8 cellular contexts compared by ENCODE assay signal in the genomic region with DNA sequence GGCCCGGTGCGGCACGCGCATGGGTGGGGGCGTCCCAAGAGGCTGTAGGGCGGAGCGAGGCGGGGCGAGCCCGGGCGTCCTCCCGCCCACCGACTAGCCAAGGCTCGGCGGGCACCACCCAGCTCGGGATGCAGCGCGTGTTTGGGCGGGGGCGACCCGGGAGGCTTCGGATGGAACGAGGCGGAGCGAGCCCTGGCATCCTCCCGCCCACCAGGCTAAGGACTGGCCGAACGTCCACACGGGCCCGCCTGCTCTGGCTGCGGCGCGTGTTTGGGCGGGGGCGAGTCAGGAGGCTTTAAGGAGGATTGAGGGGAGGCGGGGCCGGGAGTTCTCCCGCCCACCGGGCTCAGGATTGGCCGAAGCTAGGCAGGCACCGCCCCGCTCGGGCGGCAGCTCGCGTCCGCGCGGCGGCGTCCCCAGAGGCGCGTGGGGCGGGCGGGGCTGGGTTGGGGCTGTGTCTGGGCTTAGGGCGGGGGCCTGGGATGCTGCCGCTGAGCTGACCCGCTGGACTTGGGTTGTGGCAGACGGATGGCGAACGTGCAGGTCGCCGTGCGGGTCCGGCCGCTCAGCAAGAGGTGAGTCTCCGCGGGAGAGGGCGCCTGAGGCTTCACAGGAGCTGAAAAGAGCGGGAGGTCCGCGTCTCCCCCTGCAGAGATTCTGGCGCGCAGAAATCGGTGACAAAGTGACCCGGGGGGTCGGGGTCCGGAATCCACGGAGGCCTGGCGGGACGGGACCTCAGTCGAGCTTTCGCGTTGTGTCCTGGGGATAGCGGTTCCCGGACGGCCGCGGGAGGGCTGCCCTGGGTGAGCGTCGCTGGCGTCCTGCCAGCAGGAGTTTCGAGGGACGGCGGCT. TPM values are rescaled to one million over a fixed set of nuclear protein-coding genes. Genes with fewer than 3 reads are reported as not detected.
DNase-seq lines count a peak whose midpoint lies in the region; ATAC-seq and TF ChIP-seq lines count a peak whose summit lies in the region.

A gene (plus strand): TSS at position 419 of the 852 bp plus-strand sequence. CDS start 110 bp downstream, at position 529.

- H3K4me1 ChIP-seq in thoracic aorta (ENCODE audit: control insufficient read depth in 1 of 2, low read depth in 2 of 2) = peaks cover 21 to 47% of the 10 kb centered on the region in 2 donors

- H3K27me3 Mint-ChIP-seq in activated naive CD8-positive, alpha-beta T cell = no peaks in the 10 kb centered on the region
- H3K27me3 Mint-ChIP-seq in osteocyte (ENCODE audit: unreplicated experiment) = no peaks in the 10 kb centered on the region

- H3K27ac ChIP-seq in thoracic aorta = peak within 1 kb of the TSS; percentile 66 to 86

- H3K27ac Mint-ChIP-seq in activated naive CD8-positive, alpha-beta T cell = peak within 1 kb of the TSS; percentile 80
- peak within 1 kb of the TSS; percentile 94 for H3K27ac Mint-ChIP-seq in osteocyte (ENCODE audit: unreplicated experiment)

- no peaks in the 10 kb centered on the region for H3K27me3 ChIP-seq in thoracic aorta (replicated peaks; ENCODE audit: insufficient read depth)

- H3K9me3 Mint-ChIP-seq in activated naive CD8-positive, alpha-beta T cell (ENCODE audit: low read depth) = no peaks in the 10 kb centered on the region
- no peaks in the 10 kb centered on the region for H3K9me3 Mint-ChIP-seq in osteocyte (ENCODE audit: unreplicated experiment)

- TF ChIP-seq CTCF in GM12864 (IDR thresholded peaks at IDR 0.05; ENCODE audit: low read depth, low read length, missing control alignments) (no peak), osteocyte (IDR thresholded peaks at IDR 0.05) (no peak), thoracic aorta (IDR thresholded peaks at IDR 0.05) (no peak)

- peak; percentile 88 for DNase-seq in GM12864 (ENCODE audit: low read depth)
- peak; percentile 80 for DNase-seq in NCI-H1105 treated with DMSO at 0.1 percent for 48 hours (lab: John Stamatoyannopoulos, UW)
- DNase-seq in SKM-1 treated with dmso at 0.1 percent for 144 hours (lab: John Stamatoyannopoulos, UW; ENCODE audit: unreplicated experiment) = peak; percentile 96
- peak; percentile 94 to 99 (median 99) for DNase-seq in head of caudate nucleus
- peak; percentile 100 for DNase-seq in osteocyte (ENCODE audit: extremely low spot score, unreplicated experiment)
- peak; percentile 93 for DNase-seq in thoracic aorta (ENCODE audit: low spot score)

- ATAC-seq in HG02678 (IDR thresholded peaks at IDR 0.05; ENCODE audit: unreplicated experiment) = peak; percentile 89
- ATAC-seq in thoracic aorta (ENCODE audit: insufficient number of reproducible peaks, low FRiP score, low read depth) = peak; percentile 98

- H3K4me3 ChIP-seq in GM12864 (ENCODE audit: low read depth, low read length) (peak within 1 kb of the TSS; percentile 71), thoracic aorta (peak within 1 kb of the TSS; percentile 91)

- H3K4me1 Mint-ChIP-seq in activated naive CD8-positive, alpha-beta T cell (ENCODE audit: low read depth) = peaks cover 16% of the 10 kb centered on the region
- H3K4me1 Mint-ChIP-seq in osteocyte (ENCODE audit: unreplicated experiment) = peaks cover 22% of the 10 kb centered on the region

- peak within 1 kb of the TSS; percentile 92 for H3K4me3 Mint-ChIP-seq in activated naive CD8-positive, alpha-beta T cell
- peak within 1 kb of the TSS; percentile 99 for H3K4me3 Mint-ChIP-seq in osteocyte (ENCODE audit: unreplicated experiment)

- no peaks in the 10 kb centered on the region for H3K36me3 ChIP-seq in thoracic aorta

- H3K36me3 Mint-ChIP-seq in activated naive CD8-positive, alpha-beta T cell = no peaks in the 10 kb centered on the region
- H3K36me3 Mint-ChIP-seq in osteocyte (ENCODE audit: unreplicated experiment) = no peaks in the 10 kb centered on the region

- intact Hi-C loops in head of caudate nucleus (cut with DNase I) = loop anchor here (5.0 kb wide), 2 partner anchors 77 to 78 kb away; a partner anchor contains a TSS

- H3K9me3 ChIP-seq in thoracic aorta = no peaks in the 10 kb centered on the region

RNA-seq across cellular contexts. Expression of the gene that starts here (rescaled TPM):
- 23.6 and 24.4 TPM in 2 replicates for total RNA-seq in osteocyte
- 10 to 100 TPM; 59.8 to 67.8 TPM for total RNA-seq in thoracic aorta

Comparison
In these comparisons a context has a peak if more than half of its experiments do, and no peak if none do; other contexts are left out.
1. Peak in every context shown above with its lines: DNase-seq, ATAC-seq, H3K4me3 ChIP-seq and H3K27ac ChIP-seq.